ENCODE assay signal across 1 cellular context in genomic region chrX:114046695-114047279, GRCh38.
TF ChIP-seq lines count a peak whose summit lies in the region.

No MANE protein-coding gene starts in this region.

TF ChIP-seq in GM23338, 12 proteins besides CTCF, POLR2A, EP300 and RAD21 (continued from another document):
- TF ChIP-seq ZNF462 (CRISPR knock-in tag; IDR thresholded peaks at IDR 0.05) = no peak
- TF ChIP-seq REST (IDR thresholded peaks at IDR 0.05; ENCODE audit: unreplicated experiment) = no peak
- no peak for TF ChIP-seq ZNF331 (CRISPR knock-in tag; IDR thresholded peaks at IDR 0.05; ENCODE audit: low read depth)
- TF ChIP-seq NANOG (IDR thresholded peaks at IDR 0.05; ENCODE audit: borderline replicate concordance) = no peak
- TF ChIP-seq EZH2 (IDR thresholded peaks at IDR 0.05; ENCODE audit: low read depth, unreplicated experiment) = no peak
- TF ChIP-seq CREB1 (CRISPR knock-in tag; IDR thresholded peaks at IDR 0.05; ENCODE audit: low read depth) = no peak
- no peak for TF ChIP-seq JUNB (IDR thresholded peaks at IDR 0.05; ENCODE audit: unreplicated experiment)
- no peak for TF ChIP-seq STAT1 (IDR thresholded peaks at IDR 0.05; ENCODE audit: unreplicated experiment)
- no peak for TF ChIP-seq EZH2phosphoT487 (IDR thresholded peaks at IDR 0.05; ENCODE audit: unreplicated experiment)
- TF ChIP-seq ZNF114 (CRISPR knock-in tag; IDR thresholded peaks at IDR 0.05) = no peak
- TF ChIP-seq ETS1 (IDR thresholded peaks at IDR 0.05) = no peak
